17 cellular contexts compared by ENCODE assay signal in genomic region chr2:29249666-29250253, GRCh38.
DNase-seq lines count a peak whose midpoint lies in the region; ATAC-seq and TF ChIP-seq lines count a peak whose summit lies in the region.
"Had no signal": no experiment of that assay in that cellular context is flagged by ENCODE, and none has a peak within 500 bp of the region (broad histone marks: within the 10 kb centered on the region; RNA-seq: fewer than 3 reads in every experiment).

No MANE protein-coding gene starts in this region.

- no peak overlapping the region for H2BK120ac ChIP-seq in IMR-90 (ENCODE audit: low read depth, low read length)

- no peak for TF ChIP-seq CTCF in IMR-90 (conservative IDR thresholded peaks at IDR 0.05; ENCODE audit: low read depth, low read length)

- WGBS in IMR-90 (ENCODE audit: extremely low coverage in 2 of 2, insufficient read length in 1 of 2), 2 experiments: no CpG with 5 or more reads among the region's 11 CpGs

- H4K20me1 ChIP-seq in IMR-90 (ENCODE audit: insufficient read depth, low read length): no peaks in the 10 kb centered on the region

- no peaks in the 10 kb centered on the region for H3K9me3 ChIP-seq in IMR-90 (ENCODE audit: control insufficient read depth, insufficient read depth, low read length)

- no peak overlapping the region for H3K27ac Mint-ChIP-seq in activated naive CD4-positive, alpha-beta T cell treated with anti-CD3 and anti-CD28 coated beads, Interleukin-2, amount 10 ng/mL, durations not matched to agents 7 days and 5 days
- H3K27ac Mint-ChIP-seq: CD8-positive, alpha-beta T cell; HFFc6 had no signal

- H3K4me3 ChIP-seq in IMR-90 (ENCODE audit: insufficient read depth, low read depth, low read length): no peak overlapping the region

- CTCF ChIA-PET in activated naive CD4-positive, alpha-beta T cell treated with anti-CD3 and anti-CD28 coated beads, Interleukin-2, amount 10 ng/mL, durations not matched to agents 7 days and 5 days (lab: Charles Lee): no interaction called here
- CTCF ChIA-PET in IMR-90 (lab: Yijun Ruan, JAX): interaction anchor here (1.2 kb wide), 1 partner anchor 59 kb away, joined by 3 read pairs; no protein-coding TSS in a partner anchor

- no peaks in the 10 kb centered on the region for H3K36me3 Mint-ChIP-seq in activated naive CD4-positive, alpha-beta T cell treated with anti-CD3 and anti-CD28 coated beads, Interleukin-2, amount 10 ng/mL, durations not matched to agents 7 days and 5 days
- H3K36me3 Mint-ChIP-seq: CD8-positive, alpha-beta T cell had no signal

- intact Hi-C loops in IMR-90 (cut with micrococcal nuclease): no loop called here

- no peak overlapping the region for H2BK5ac ChIP-seq in IMR-90 (ENCODE audit: low read depth, low read length, poor library complexity, severe bottlenecking)

- peak overlapping the region; percentile 51 for H2AFZ ChIP-seq in IMR-90 (replicated peaks; ENCODE audit: low read length, poor library complexity)

- no peak for ATAC-seq in IMR-90 (ENCODE audit: low read depth)
- no peak; the same call in 2 of the 3 replicates for ATAC-seq in SK-N-SH treated with all-trans-retinoic acid at 6 μM for 48 hours
- no peak for ATAC-seq in GM21423 (IDR thresholded peaks at IDR 0.05; ENCODE audit: unreplicated experiment)
- ATAC-seq: CD8-positive, alpha-beta T cell; PC-3 had no signal

- no peaks in the 10 kb centered on the region for H3K4me1 ChIP-seq in IMR-90 (ENCODE audit: control insufficient read depth, insufficient read depth, low read length)

- H3K4ac ChIP-seq in IMR-90 (ENCODE audit: low read depth, low read length): no peak overlapping the region

- H2AK9ac ChIP-seq in IMR-90 (replicated peaks; ENCODE audit: low read depth, low read length, poor library complexity): no peak overlapping the region

- TF ChIP-seq POLR2A in IMR-90 (IDR thresholded peaks at IDR 0.05; ENCODE audit: low read depth, low read length): no peak

- H4K91ac ChIP-seq in IMR-90 (ENCODE audit: insufficient read depth, low read depth, low read length): no peak overlapping the region

- no TSS peak for BruUV-seq in IMR-90 (replicated peaks; lab: Mats Ljungman, UMichigan)

- H3K36me3 ChIP-seq in IMR-90 (ENCODE audit: control insufficient read depth, insufficient read depth, low read length): no peaks in the 10 kb centered on the region

- H3K4me1 Mint-ChIP-seq in activated naive CD4-positive, alpha-beta T cell treated with anti-CD3 and anti-CD28 coated beads, Interleukin-2, amount 10 ng/mL, durations not matched to agents 7 days and 5 days: no peaks in the 10 kb centered on the region

- no peak overlapping the region for H3K23ac ChIP-seq in IMR-90 (ENCODE audit: low read depth, low read length)

- dilution Hi-C loops in IMR-90 (cut with HindIII; ENCODE audit: low sequenced_read_pairs, unreplicated experiment): no loop called here

- H3K27me3 Mint-ChIP-seq in activated naive CD4-positive, alpha-beta T cell treated with anti-CD3 and anti-CD28 coated beads, Interleukin-2, amount 10 ng/mL, durations not matched to agents 7 days and 5 days: peaks cover 17% of the 10 kb centered on the region

- no peak overlapping the region for H2AK5ac ChIP-seq in IMR-90 (ENCODE audit: low read depth, low read length)

- H4K8ac ChIP-seq in IMR-90 (ENCODE audit: low read depth in 2 of 2, low read length in 2 of 2): no peak overlapping the region

- peak; percentile 4 for DNase-seq in activated naive CD4-positive, alpha-beta T cell treated with anti-CD3 and anti-CD28 coated beads, Interleukin-2, amount 10 ng/mL, durations not matched to agents 7 days and 5 days
- no peak for DNase-seq in activated naive CD4-positive, alpha-beta T cell treated with anti-CD3 and anti-CD28 coated beads, Interleukin-2, amount 50 U/mL, for 16 hours
- no peak for DNase-seq in IMR-90
- DNase-seq in iPS-NIHi7 (ENCODE audit: extremely low spot score): no peak
- no peak for DNase-seq in amygdala (lab: John Stamatoyannopoulos, UW)
- DNase-seq: Calu3; CD8-positive, alpha-beta T cell; GOT3; HFFc6; NCI-H1092; NCI-H146; NCI-H2029 treated with DMSO at 0.1 percent for 48 hours; NCI-H748 treated with DMSO at 0.1 percent for 48 hours; PC-3 had no signal

- H3K14ac ChIP-seq in IMR-90 (replicated peaks; ENCODE audit: low read depth, low read length): no peak overlapping the region

- no peak overlapping the region for H2BK15ac ChIP-seq in IMR-90 (ENCODE audit: low read depth, low read length)

- no peak overlapping the region for H3K18ac ChIP-seq in IMR-90 (ENCODE audit: low read depth, low read length)

- POLR2A ChIA-PET in IMR-90 (lab: Charles Lee; ENCODE audit: unreplicated experiment): no interaction called here

- H3K79me1 ChIP-seq in IMR-90 (ENCODE audit: low read depth in 1 of 2, low read length in 2 of 2): no peaks in the 10 kb centered on the region

- H3K27me3 ChIP-seq in IMR-90 (ENCODE audit: control insufficient read depth, insufficient read depth, low read length): peaks cover 8% of the 10 kb centered on the region

- no peak overlapping the region for H3K27ac ChIP-seq in IMR-90 (ENCODE audit: insufficient read depth, low read length)
- H3K27ac ChIP-seq: RWPE1 had no signal

- peaks cover 3% of the 10 kb centered on the region; the same call in 1 of the 2 replicates for H3K9me1 ChIP-seq in IMR-90 (ENCODE audit: insufficient read depth, low read length)

- in situ Hi-C loops in IMR-90 (cut with MboI; ENCODE audit: low sequenced_read_pairs): no loop called here

- no peak overlapping the region for H3K4me3 Mint-ChIP-seq in activated naive CD4-positive, alpha-beta T cell treated with anti-CD3 and anti-CD28 coated beads, Interleukin-2, amount 10 ng/mL, durations not matched to agents 7 days and 5 days
- H3K4me3 Mint-ChIP-seq: CD8-positive, alpha-beta T cell; HFFc6 had no signal

- H3K9ac ChIP-seq in IMR-90 (ENCODE audit: low read depth, low read length): no peak overlapping the region

- H2BK20ac ChIP-seq in IMR-90 (ENCODE audit: low read depth, low read length): no peak overlapping the region

- no peaks in the 10 kb centered on the region for H3K9me3 Mint-ChIP-seq in activated naive CD4-positive, alpha-beta T cell treated with anti-CD3 and anti-CD28 coated beads, Interleukin-2, amount 10 ng/mL, durations not matched to agents 7 days and 5 days
- H3K9me3 Mint-ChIP-seq: CD8-positive, alpha-beta T cell; HFFc6 had no signal

- no peak overlapping the region for H3K56ac ChIP-seq in IMR-90 (ENCODE audit: extremely low read depth, insufficient read depth, low read length)

- no peak overlapping the region for H4K5ac ChIP-seq in IMR-90 (ENCODE audit: low read depth, low read length)

- no peak for TF ChIP-seq RAD21 in IMR-90 (IDR thresholded peaks at IDR 0.05; ENCODE audit: low read length)

- H3K4me2 ChIP-seq in IMR-90 (ENCODE audit: low read depth, low read length): no peak overlapping the region

TF ChIP-seq in IMR-90, 13 proteins besides CTCF, POLR2A, EP300 and RAD21 (continues in another document):
- no peak for TF ChIP-seq BHLHE40 (IDR thresholded peaks at IDR 0.05; ENCODE audit: low read depth, low read length)
- no peak for TF ChIP-seq CHD1 (IDR thresholded peaks at IDR 0.05; ENCODE audit: low read depth, low read length)
- no peak for TF ChIP-seq MXI1 (IDR thresholded peaks at IDR 0.05; ENCODE audit: borderline replicate concordance, low read depth, low read length)
- TF ChIP-seq RFX5 (IDR thresholded peaks at IDR 0.05; ENCODE audit: low read depth, low read length): no peak
- no peak for TF ChIP-seq MAFK (IDR thresholded peaks at IDR 0.05; ENCODE audit: low read depth, low read length)
- no peak for TF ChIP-seq NFE2L2 (IDR thresholded peaks at IDR 0.05; ENCODE audit: low read depth, low read length)
- TF ChIP-seq USF2 (IDR thresholded peaks at IDR 0.05; ENCODE audit: low read depth, low read length): no peak
- no peak for TF ChIP-seq FOS (IDR thresholded peaks at IDR 0.05; ENCODE audit: low read depth, low read length)
- no peak for TF ChIP-seq RCOR1 (IDR thresholded peaks at IDR 0.05; ENCODE audit: insufficient replicate concordance, low read length)
- no peak for TF ChIP-seq MAZ (IDR thresholded peaks at IDR 0.05; ENCODE audit: borderline replicate concordance, low read depth, low read length)
- TF ChIP-seq CEBPB (IDR thresholded peaks at IDR 0.05; ENCODE audit: low read depth, low read length): no peak

TF ChIP-seq in SK-N-SH treated with all-trans-retinoic acid at 6 μM for 48 hours, 23 proteins besides CTCF, POLR2A, EP300 and RAD21 (continues in another document):
- no peak for TF ChIP-seq RARB (CRISPR knock-in tag; IDR thresholded peaks at IDR 0.05)
- no peak for TF ChIP-seq ESRRG (CRISPR knock-in tag; IDR thresholded peaks at IDR 0.05)
- TF ChIP-seq SNAI2 (CRISPR knock-in tag; IDR thresholded peaks at IDR 0.05): 0 out of 2 replicates have a peak, but pooled peaks have one; percentile 34
- no peak for TF ChIP-seq PPARA (CRISPR knock-in tag; IDR thresholded peaks at IDR 0.05; ENCODE audit: borderline replicate concordance)
- TF ChIP-seq PATZ1 (CRISPR knock-in tag; IDR thresholded peaks at IDR 0.05; ENCODE audit: borderline replicate concordance): no peak
- no peak for TF ChIP-seq ZNF8 (CRISPR knock-in tag; IDR thresholded peaks at IDR 0.05)
- no peak for TF ChIP-seq CREB5 (CRISPR knock-in tag; IDR thresholded peaks at IDR 0.05; ENCODE audit: low read depth)
- no peak for TF ChIP-seq ZFP3 (CRISPR knock-in tag; IDR thresholded peaks at IDR 0.05)
